ENCODE assay signal across 8 cellular contexts in genomic region chr16:13923703-13924298, GRCh38. TPM values are rescaled to one million over a fixed set of nuclear protein-coding genes. Genes with fewer than 3 reads are reported as not detected.
DNase-seq lines count a peak whose midpoint lies in the region; ATAC-seq, FAIRE-seq and TF ChIP-seq lines count a peak whose summit lies in the region.

No MANE protein-coding gene starts in this region.

- H3K9me3 ChIP-seq in OCI-LY1 (ENCODE audit: low read length): no peaks in the 10 kb centered on the region
- no peaks in the 10 kb centered on the region for H3K9me3 ChIP-seq in pancreas

- DNase-seq in COR-L47 (lab: John Stamatoyannopoulos, UW) (peak; percentile 23), HT1080 (ENCODE audit: low read depth) (peak; percentile 36), epidermal melanocyte (ENCODE audit: insufficient read length, low spot score) (peak; percentile 26), pancreas (no peak)

- H3K4me2 ChIP-seq in OCI-LY1 (ENCODE audit: low read length): no peak overlapping the region

- H3K9ac ChIP-seq in OCI-LY1 (ENCODE audit: low read length): no peak overlapping the region

- FAIRE-seq in pancreas (lab: Jason Lieb, UNC): peak; percentile 86

- H3K79me2 ChIP-seq in OCI-LY1 (ENCODE audit: insufficient read depth, low read length): no peaks in the 10 kb centered on the region

- H3K27ac ChIP-seq in OCI-LY1 (ENCODE audit: low read depth, low read length, poor library complexity, severe bottlenecking) (no peak overlapping the region), pancreas (no peak overlapping the region)

- 40% methylated on average over 4 of the region's 4 CpGs for WGBS in pancreas, 2 donors

- ATAC-seq in pancreas (no peak), GM18517 (IDR thresholded peaks at IDR 0.05; ENCODE audit: unreplicated experiment) (no peak), HG02588 (IDR thresholded peaks at IDR 0.05; ENCODE audit: unreplicated experiment) (no peak), HG03039 (IDR thresholded peaks at IDR 0.05; ENCODE audit: unreplicated experiment) (no peak)

- H3K36me3 ChIP-seq in OCI-LY1 (ENCODE audit: insufficient read depth, low read length) (peaks cover 35% of the 10 kb centered on the region; the same call in 1 of the 2 replicates), pancreas (no peaks in the 10 kb centered on the region)

- H3K4me3 ChIP-seq in OCI-LY1 (ENCODE audit: low read depth, low read length, poor library complexity, severe bottlenecking): no peak overlapping the region
- no peak overlapping the region for H3K4me3 ChIP-seq in pancreas

- H3K4me1 ChIP-seq in OCI-LY1 (ENCODE audit: insufficient read depth, low read length, severe bottlenecking) (peaks cover 19% of the 10 kb centered on the region), pancreas (peaks cover 0 to 10% (median 0%) of the 10 kb centered on the region in 3 donors)

- TF ChIP-seq CTCF in OCI-LY1 (IDR thresholded peaks at IDR 0.05; ENCODE audit: low read length) (peak; percentile 51), pancreas (IDR thresholded peaks at IDR 0.05) (peak; percentile 26 to 46 (median 40))

- H2AFZ ChIP-seq in OCI-LY1 (ENCODE audit: low read length): no peak overlapping the region

- intact Hi-C loops in pancreas (cut with DNase I): loop anchor here in 2 of 3 donors (10.0 kb wide), 2 partner anchors 281 to 361 kb away; no protein-coding TSS in a partner anchor

- H3F3A ChIP-seq in OCI-LY1 (ENCODE audit: insufficient read depth, low read length): no peaks in the 10 kb centered on the region

- no peaks in the 10 kb centered on the region for H4K20me1 ChIP-seq in OCI-LY1 (ENCODE audit: insufficient read depth, low read length)

- no peaks in the 10 kb centered on the region for H3K27me3 ChIP-seq in OCI-LY1 (ENCODE audit: insufficient read depth, low read length)
- H3K27me3 ChIP-seq in pancreas: no peaks in the 10 kb centered on the region

- no peaks in the 10 kb centered on the region for H3K9me2 ChIP-seq in OCI-LY1 (ENCODE audit: low read depth, low read length)

RNA-seq across cellular contexts. Expression of gene ERCC4, which starts 3.8 kb away (rescaled TPM):
- 6.3 and 6.7 TPM in 2 replicates for total RNA-seq in HT1080 (2014; rRNA removed; shearing (Covaris generic))
- polyA plus RNA-seq in HT1080 (2015; cell fraction: cytosol; rRNA removed): 3.8 and 5.1 TPM in 2 replicates
- 10.0 and 11.3 TPM in 2 replicates for polyA plus RNA-seq in HT1080 (2015; cell fraction: nucleus; rRNA removed)
- total RNA-seq in pancreas: 1 to 10 TPM; 2.8 to 6.7 (median 5.2) TPM
- 1 to 10 TPM; 1.2 to 1.8 TPM for polyA plus RNA-seq in pancreas

Comparison
In these comparisons a context has a peak if more than half of its experiments do, and no peak if none do; other contexts are left out.
1. DNase-seq: peak in COR-L47 (single experiment), HT1080 (single experiment) and epidermal melanocyte (single experiment); none in pancreas (0 of 6).